7 cellular contexts compared by ENCODE assay signal in genomic region chr4:694341-694940, GRCh38. TPM values are rescaled to one million over a fixed set of nuclear protein-coding genes. Genes with fewer than 3 reads are reported as not detected.
A peak's percentile ranks its signal among the peaks of the same experiment; 100 is the strongest.
DNase-seq lines count a peak whose midpoint lies in the region; ATAC-seq and TF ChIP-seq lines count a peak whose summit lies in the region.
"Not testable (repeated sequence)": the region's sequence is repeated elsewhere in the genome, so short reads cannot be mapped to it uniquely, and the experiment has no call there.
"Had no signal": no experiment of that assay in that cellular context is flagged by ENCODE, and none has a peak within 500 bp of the region (broad histone marks: within the 10 kb centered on the region; RNA-seq: fewer than 3 reads in every experiment).

No MANE protein-coding gene starts in this region.

- not testable (repeated sequence) for ATAC-seq in GM23338, WTC11

- not testable (repeated sequence) for H3K36me3 Mint-ChIP-seq in GM23338 (ENCODE audit: low read depth); WTC11; glutamatergic neuron (ENCODE audit: unreplicated experiment)

- not testable (repeated sequence) for H2AFZ ChIP-seq in GM23338

- H3K4me2 ChIP-seq in GM23338: not testable (repeated sequence)

- not testable (repeated sequence) for H3K36me3 ChIP-seq in GM23338 (ENCODE audit: insufficient read depth); neutrophil; prostate gland

- not testable (repeated sequence) for H3K9me3 ChIP-seq in neutrophil, prostate gland

- POLR2A ChIA-PET in WTC11 (lab: Charles Lee): not testable (repeated sequence)

- not testable (repeated sequence) for H3K4me3 Mint-ChIP-seq in GM23338; WTC11; glutamatergic neuron (ENCODE audit: unreplicated experiment)

- not testable (repeated sequence) for TF ChIP-seq CTCF in GM23338 (conservative IDR thresholded peaks at IDR 0.05; ENCODE audit: low read depth in 2 of 2); LNCaP clone FGC (IDR thresholded peaks at IDR 0.05; ENCODE audit: control insufficient read depth, extremely low read depth, insufficient read depth); WTC11 (IDR thresholded peaks at IDR 0.05); glutamatergic neuron (IDR thresholded peaks at IDR 0.05; ENCODE audit: partially characterized antibody, unreplicated experiment); neutrophil (IDR thresholded peaks at IDR 0.05); prostate gland (IDR thresholded peaks at IDR 0.05)

- 81% methylated on average over 12 of the region's 12 CpGs for WGBS in prostate gland

- H3F3A ChIP-seq in GM23338 (replicated peaks; ENCODE audit: low read depth): not testable (repeated sequence)

- TF ChIP-seq POLR2A in prostate gland (IDR thresholded peaks at IDR 0.05): not testable (repeated sequence)

- peaks cover 20% of the 10 kb centered on the region; the same call in 2 of the 3 replicates for H3K4me1 Mint-ChIP-seq in GM23338
- H3K4me1 Mint-ChIP-seq in WTC11: peaks cover 31% of the 10 kb centered on the region
- not testable (repeated sequence) for H3K4me1 Mint-ChIP-seq in glutamatergic neuron (ENCODE audit: low read depth, unreplicated experiment)

- H3K27ac Mint-ChIP-seq in GM23338: not testable (repeated sequence)
- H3K27ac Mint-ChIP-seq in WTC11: peak overlapping the region; percentile 3
- peak overlapping the region; percentile 11 for H3K27ac Mint-ChIP-seq in glutamatergic neuron (ENCODE audit: unreplicated experiment)

- not testable (repeated sequence) for H3K4me1 ChIP-seq in GM23338 (ENCODE audit: insufficient read depth); prostate gland (replicated peaks)
- H3K4me1 ChIP-seq in neutrophil (ENCODE audit: control insufficient read depth in 1 of 2, insufficient read depth in 1 of 2, low read depth in 1 of 2, low read length in 1 of 2): peaks cover 31 to 34% of the 10 kb centered on the region in 2 experiments

- not testable (repeated sequence) for H3K4me3 ChIP-seq in GM23338; neutrophil (ENCODE audit: low read depth in 1 of 2, low read length in 1 of 2); prostate gland
- H3K4me3 ChIP-seq in LNCaP clone FGC (ENCODE audit: low read depth, low read length): 0 out of 2 replicates have a peak overlapping the region, but pooled peaks have one; percentile 12

- H4K20me1 ChIP-seq in GM23338 (replicated peaks; ENCODE audit: insufficient read depth): not testable (repeated sequence)

- intact Hi-C loops in prostate gland (cut with DNase I): not testable (repeated sequence)

- CTCF ChIA-PET in WTC11 (lab: Charles Lee): interaction anchor here (1.1 kb wide), 1 partner anchor 10 kb away, joined by 9 read pairs; no protein-coding TSS in a partner anchor

- not testable (repeated sequence) for H3K79me2 ChIP-seq in GM23338 (replicated peaks; ENCODE audit: insufficient read depth)

- peaks cover 17% of the 10 kb centered on the region for H3K9me3 Mint-ChIP-seq in GM23338
- not testable (repeated sequence) for H3K9me3 Mint-ChIP-seq in WTC11; glutamatergic neuron (ENCODE audit: unreplicated experiment)

- H3K27ac ChIP-seq in GM23338 (ENCODE audit: low read depth): not testable (repeated sequence)
- H3K27ac ChIP-seq in neutrophil (peak overlapping the region; percentile 71), prostate gland (peak overlapping the region; percentile 62 to 82)

- H3K27me3 Mint-ChIP-seq in GM23338 (ENCODE audit: insufficient read depth, low read depth, poor library complexity): peaks cover 12% of the 10 kb centered on the region
- H3K27me3 Mint-ChIP-seq in WTC11 (ENCODE audit: low read depth); glutamatergic neuron (ENCODE audit: unreplicated experiment): not testable (repeated sequence)

- H3K9me2 ChIP-seq in GM23338 (ENCODE audit: insufficient read depth): not testable (repeated sequence)

- DNase-seq in GM23338 (ENCODE audit: low spot score) (peak; percentile 50), LNCaP clone FGC (ENCODE audit: low read depth) (peak; percentile 68)
- DNase-seq in WTC11 (ENCODE audit: low spot score); glutamatergic neuron; prostate gland (ENCODE audit: low spot score): not testable (repeated sequence)

- not testable (repeated sequence) for H3K27me3 ChIP-seq in GM23338 (ENCODE audit: insufficient read depth); neutrophil; prostate gland (replicated peaks; ENCODE audit: insufficient read depth)

RNA-seq across cellular contexts. Expression of gene SLC49A3, which starts 5.5 kb away (rescaled TPM):
- total RNA-seq in GM23338 (2014; rRNA removed; shearing (Covaris generic)): 2.6 and 3.7 TPM in 2 replicates
- 1.1 and 1.3 TPM in 2 replicates for polyA plus RNA-seq in GM23338 (2016; fragmentation: Nextera tagmentation; extraction: Ambion mirVana)
- total RNA-seq in WTC11 (2021) (5.8 to 6.8 TPM (median 6.7 TPM) in 3 replicates), glutamatergic neuron (ENCODE audit: unreplicated experiment) (not detected), prostate gland (10 to 100 TPM in 1 of 2 donors, 1 to 10 TPM in 1; 2.6 to 11.0 TPM)
- polyA plus RNA-seq: AG04450 had no signal

RNA-seq across cellular contexts. Expression of gene PCGF3, which starts 11.2 kb away (rescaled TPM):
- 49.0 and 53.8 TPM in 2 replicates for total RNA-seq in GM23338 (2014; rRNA removed; shearing (Covaris generic))
- 31.0 and 33.1 TPM in 2 replicates for polyA plus RNA-seq in GM23338 (2016; fragmentation: Nextera tagmentation; extraction: Ambion mirVana)
- total RNA-seq in WTC11 (2021): 59.2 to 65.7 TPM (median 62.8 TPM) in 3 replicates
- 122 TPM for total RNA-seq in glutamatergic neuron (ENCODE audit: unreplicated experiment)
- total RNA-seq in prostate gland: 100 to 1,000 TPM in 1 of 2 donors, 10 to 100 TPM in 1; 59.0 to 135 TPM

RNA-seq across cellular contexts. Expression of gene MYL5, which starts 20.1 kb away (rescaled TPM):
- total RNA-seq in GM23338 (2014; rRNA removed; shearing (Covaris generic)): 2.2 and 4.4 TPM in 2 replicates
- polyA plus RNA-seq in GM23338 (2016; fragmentation: Nextera tagmentation; extraction: Ambion mirVana): 3.0 and 5.7 TPM in 2 replicates
- total RNA-seq in WTC11 (2021): 12.1 to 22.2 TPM (median 14.8 TPM) in 3 replicates
- 13.6 TPM for total RNA-seq in glutamatergic neuron (ENCODE audit: unreplicated experiment)
- total RNA-seq in prostate gland: 10 to 100 TPM; 14.6 to 25.7 TPM

RNA-seq across cellular contexts. Expression of gene ATP5ME, which starts 20.4 kb away (rescaled TPM):
- total RNA-seq in GM23338 (2014; rRNA removed; shearing (Covaris generic)): 60.5 and 149 TPM in 2 replicates
- polyA plus RNA-seq in GM23338 (2016; fragmentation: Nextera tagmentation; extraction: Ambion mirVana): 2,021 and 2,519 TPM in 2 replicates
- total RNA-seq in WTC11 (2021) (458 to 478 TPM (median 468 TPM) in 3 replicates), glutamatergic neuron (ENCODE audit: unreplicated experiment) (230 TPM), prostate gland (100 to 1,000 TPM; 148 to 313 TPM)
